In the genomic region with DNA sequence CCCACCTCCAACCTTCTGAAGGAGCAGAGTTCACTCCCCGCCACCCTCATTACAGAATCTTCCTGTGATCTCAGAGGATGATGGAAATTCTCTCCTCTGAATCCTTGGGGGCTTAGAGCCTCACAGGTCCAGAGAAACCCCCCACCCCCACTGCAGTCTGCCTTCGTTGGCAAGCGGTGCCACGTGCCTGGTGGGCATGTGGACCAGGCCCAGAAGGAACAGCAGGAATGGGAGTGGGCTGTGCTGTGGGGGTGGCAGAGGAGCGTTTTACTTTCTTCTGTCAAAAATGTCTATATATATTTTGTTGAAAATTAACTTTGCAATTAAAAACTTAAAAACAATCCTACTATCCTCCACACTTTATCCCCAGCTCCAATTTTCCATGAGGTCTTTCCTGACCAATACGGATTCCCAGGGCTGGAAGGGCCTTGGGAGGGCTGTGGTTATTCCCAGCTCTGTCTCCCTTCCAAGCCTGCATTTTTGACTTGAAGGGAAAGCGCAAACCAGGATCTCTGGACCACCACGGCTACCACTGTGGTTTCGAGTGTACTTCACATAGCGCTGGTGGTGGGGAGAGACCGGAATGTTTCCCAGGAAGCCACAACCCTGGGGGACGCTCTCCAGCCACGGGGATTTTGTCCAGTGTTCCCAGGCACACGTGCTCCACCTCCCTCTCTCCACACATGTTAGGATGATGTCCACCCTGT, we compare ENCODE assay signal across 11 cellular contexts. TPM values are rescaled to one million over a fixed set of nuclear protein-coding genes. Genes with fewer than 3 reads are reported as not detected.
DNase-seq lines count a peak whose midpoint lies in the region; ATAC-seq lines count a peak whose summit lies in the region.
"Had no signal": no experiment of that assay in that cellular context is flagged by ENCODE, and none has a peak within 500 bp of the region (broad histone marks: within the 10 kb centered on the region; RNA-seq: fewer than 3 reads in every experiment).

No MANE protein-coding gene starts in this region.

- no peak for ATAC-seq in activated T-cell treated with anti-CD3 and anti-CD28 coated beads, Interleukin-2, amount 50 U/mL, for 4 hours
- ATAC-seq in stimulated activated effector memory CD8-positive, alpha-beta T cell treated with anti-CD3 and anti-CD28 coated beads, Interleukin-12 subunit alpha, Interleukin-12 subunit beta, amount 100 ng/mL, for 72 hours: no peak
- no peak for ATAC-seq in HG02571 (IDR thresholded peaks at IDR 0.05; ENCODE audit: unreplicated experiment)

- POLR2A ChIA-PET in activated CD4-positive, alpha-beta memory T cell treated with anti-CD3 and anti-CD28 coated beads for 36 hours (lab: Charles Lee): interaction anchor here (2.1 kb wide), 1 partner anchor 16 kb away, joined by 7 read pairs; no protein-coding TSS in a partner anchor

- DNase-seq in activated T-cell treated with anti-CD3 and anti-CD28 coated beads, Interleukin-2, amount 50 U/mL, for 4 hours: no peak
- DNase-seq in activated T-cell treated with anti-CD3 and anti-CD28 coated beads, Interleukin-2, amount 50 U/mL, for 1 hour: no peak
- no peak for DNase-seq in activated CD4-positive, alpha-beta memory T cell treated with anti-CD3 and anti-CD28 coated beads for 36 hours
- DNase-seq in glomerular visceral epithelial cell (ENCODE audit: extremely low spot score) (peak; percentile 45), SHP77 (lab: John Stamatoyannopoulos, UW) (no peak), SJCRH30 (no peak)
- DNase-seq in stimulated activated effector memory CD8-positive, alpha-beta T cell treated with anti-CD3 and anti-CD28 coated beads, Interleukin-12 subunit alpha, Interleukin-12 subunit beta, amount 100 ng/mL, for 72 hours (ENCODE audit: low spot score in 2 of 2): no peak
- DNase-seq: HFFc6, lower lobe of right lung, NCI-H1048 had no signal

- CTCF ChIA-PET in activated CD4-positive, alpha-beta memory T cell treated with anti-CD3 and anti-CD28 coated beads for 36 hours (lab: Charles Lee): interaction anchor here (0.9 to 4.5 kb wide), 3 partner anchors 25 to 89 kb away, joined by 4 to 36 read pairs (median 18); a partner anchor contains a TSS

- peaks cover 17% of the 10 kb centered on the region for H3K4me1 Mint-ChIP-seq in activated T-cell treated with anti-CD3 and anti-CD28 coated beads, Interleukin-2, amount 50 U/mL, for 4 hours (ENCODE audit: low read depth)
- peaks cover 11% of the 10 kb centered on the region for H3K4me1 Mint-ChIP-seq in activated CD4-positive, alpha-beta memory T cell treated with anti-CD3 and anti-CD28 coated beads for 36 hours (ENCODE audit: low read depth)
- peaks cover 28% of the 10 kb centered on the region for H3K4me1 Mint-ChIP-seq in stimulated activated effector memory CD8-positive, alpha-beta T cell treated with anti-CD3 and anti-CD28 coated beads, Interleukin-12 subunit alpha, Interleukin-12 subunit beta, amount 100 ng/mL, for 72 hours

- H3K9me3 Mint-ChIP-seq in activated T-cell treated with anti-CD3 and anti-CD28 coated beads, Interleukin-2, amount 50 U/mL, for 4 hours: no peaks in the 10 kb centered on the region
- no peaks in the 10 kb centered on the region for H3K9me3 Mint-ChIP-seq in activated CD4-positive, alpha-beta memory T cell treated with anti-CD3 and anti-CD28 coated beads for 36 hours
- H3K9me3 Mint-ChIP-seq in stimulated activated effector memory CD8-positive, alpha-beta T cell treated with anti-CD3 and anti-CD28 coated beads, Interleukin-12 subunit alpha, Interleukin-12 subunit beta, amount 100 ng/mL, for 72 hours: no peaks in the 10 kb centered on the region
- H3K9me3 Mint-ChIP-seq: HFFc6 had no signal

- intact Hi-C loops in activated CD4-positive, alpha-beta memory T cell treated with anti-CD3 and anti-CD28 coated beads for 36 hours (cut with micrococcal nuclease): no loop called here

- H3K36me3 ChIP-seq in SJCRH30: no peaks in the 10 kb centered on the region
- H3K36me3 ChIP-seq: lower lobe of right lung had no signal

- peaks cover 35% of the 10 kb centered on the region for H3K27me3 ChIP-seq in SJCRH30

- H3K9me3 ChIP-seq in SJCRH30 (replicated peaks): no peaks in the 10 kb centered on the region
- H3K9me3 ChIP-seq: lower lobe of right lung had no signal

- peak overlapping the region; percentile 61 for H3K4me3 Mint-ChIP-seq in activated T-cell treated with anti-CD3 and anti-CD28 coated beads, Interleukin-2, amount 50 U/mL, for 4 hours
- H3K4me3 Mint-ChIP-seq in activated CD4-positive, alpha-beta memory T cell treated with anti-CD3 and anti-CD28 coated beads for 36 hours: peak overlapping the region; percentile 41
- peak overlapping the region; percentile 45 for H3K4me3 Mint-ChIP-seq in stimulated activated effector memory CD8-positive, alpha-beta T cell treated with anti-CD3 and anti-CD28 coated beads, Interleukin-12 subunit alpha, Interleukin-12 subunit beta, amount 100 ng/mL, for 72 hours
- H3K4me3 Mint-ChIP-seq: HFFc6 had no signal

- no peaks in the 10 kb centered on the region for H3K4me1 ChIP-seq in SJCRH30

- H3K4me3 ChIP-seq in SJCRH30: no peak overlapping the region

- no peak overlapping the region for H3K27ac ChIP-seq in SJCRH30
- H3K27ac ChIP-seq: lower lobe of right lung had no signal

- H3K27ac Mint-ChIP-seq in activated CD4-positive, alpha-beta memory T cell treated with anti-CD3 and anti-CD28 coated beads for 36 hours: no peak overlapping the region
- no peak overlapping the region for H3K27ac Mint-ChIP-seq in stimulated activated effector memory CD8-positive, alpha-beta T cell treated with anti-CD3 and anti-CD28 coated beads, Interleukin-12 subunit alpha, Interleukin-12 subunit beta, amount 100 ng/mL, for 72 hours
- H3K27ac Mint-ChIP-seq: HFFc6 had no signal

- H3K27me3 Mint-ChIP-seq in activated T-cell treated with anti-CD3 and anti-CD28 coated beads, Interleukin-2, amount 50 U/mL, for 4 hours (ENCODE audit: low read depth): peaks cover 30% of the 10 kb centered on the region
- H3K27me3 Mint-ChIP-seq in activated CD4-positive, alpha-beta memory T cell treated with anti-CD3 and anti-CD28 coated beads for 36 hours: peaks cover 15% of the 10 kb centered on the region

- H3K36me3 Mint-ChIP-seq in activated T-cell treated with anti-CD3 and anti-CD28 coated beads, Interleukin-2, amount 50 U/mL, for 4 hours (ENCODE audit: insufficient read depth): no peaks in the 10 kb centered on the region
- no peaks in the 10 kb centered on the region for H3K36me3 Mint-ChIP-seq in activated CD4-positive, alpha-beta memory T cell treated with anti-CD3 and anti-CD28 coated beads for 36 hours
- peaks cover 5% of the 10 kb centered on the region for H3K36me3 Mint-ChIP-seq in stimulated activated effector memory CD8-positive, alpha-beta T cell treated with anti-CD3 and anti-CD28 coated beads, Interleukin-12 subunit alpha, Interleukin-12 subunit beta, amount 100 ng/mL, for 72 hours

RNA-seq across cellular contexts. Expression of a gene that starts 1.0 kb away (rescaled TPM):
- 1 to 10 TPM; 2.0 to 2.5 (median 2.2) TPM for total RNA-seq in activated T-cell treated with anti-CD3 and anti-CD28 coated beads, Interleukin-2, amount 50 U/mL, for 4 hours
- total RNA-seq in activated CD4-positive, alpha-beta memory T cell treated with anti-CD3 and anti-CD28 coated beads for 36 hours: 1 to 10 TPM; 1.9 to 2.5 TPM
- 0.08 and 0.10 TPM in 2 replicates for total RNA-seq in SJCRH30 (2014; rRNA removed; shearing (Covaris generic))

RNA-seq across cellular contexts. Expression of a gene that starts 27.2 kb away (rescaled TPM):
- 100 to 1,000 TPM; 192 to 225 (median 207) TPM for total RNA-seq in activated T-cell treated with anti-CD3 and anti-CD28 coated beads, Interleukin-2, amount 50 U/mL, for 4 hours
- total RNA-seq in activated CD4-positive, alpha-beta memory T cell treated with anti-CD3 and anti-CD28 coated beads for 36 hours: 100 to 1,000 TPM; 116 to 117 TPM
- total RNA-seq in SJCRH30 (2014; rRNA removed; shearing (Covaris generic)): 37.7 and 40.5 TPM in 2 replicates

RNA-seq across cellular contexts. Expression of a gene that starts 50.9 kb away (rescaled TPM):
- total RNA-seq in activated T-cell treated with anti-CD3 and anti-CD28 coated beads, Interleukin-2, amount 50 U/mL, for 4 hours: 1 to 10 TPM; 4.5 to 6.1 (median 5.1) TPM
- 1 to 10 TPM; 7.7 to 8.3 TPM for total RNA-seq in activated CD4-positive, alpha-beta memory T cell treated with anti-CD3 and anti-CD28 coated beads for 36 hours
- 4.3 and 4.7 TPM in 2 replicates for total RNA-seq in SJCRH30 (2014; rRNA removed; shearing (Covaris generic))
